Comparison of ENCODE assay signal across 1 cellular context in genomic region chr2:223056656-223057418, GRCh38.
TF ChIP-seq lines count a peak whose summit lies in the region.

No MANE protein-coding gene starts in this region.

TF ChIP-seq in IMR-90, 13 proteins besides CTCF, POLR2A, EP300 and RAD21:
- TF ChIP-seq MXI1 (IDR thresholded peaks at IDR 0.05; ENCODE audit: borderline replicate concordance, low read depth, low read length) (no peak), MAZ (IDR thresholded peaks at IDR 0.05; ENCODE audit: borderline replicate concordance, low read depth, low read length) (no peak), ELK1 (IDR thresholded peaks at IDR 0.05; ENCODE audit: borderline replicate concordance, low read depth, low read length) (no peak), FOS (IDR thresholded peaks at IDR 0.05; ENCODE audit: low read depth, low read length) (no peak), RCOR1 (IDR thresholded peaks at IDR 0.05; ENCODE audit: insufficient replicate concordance, low read length) (no peak)
